In the genomic region with DNA sequence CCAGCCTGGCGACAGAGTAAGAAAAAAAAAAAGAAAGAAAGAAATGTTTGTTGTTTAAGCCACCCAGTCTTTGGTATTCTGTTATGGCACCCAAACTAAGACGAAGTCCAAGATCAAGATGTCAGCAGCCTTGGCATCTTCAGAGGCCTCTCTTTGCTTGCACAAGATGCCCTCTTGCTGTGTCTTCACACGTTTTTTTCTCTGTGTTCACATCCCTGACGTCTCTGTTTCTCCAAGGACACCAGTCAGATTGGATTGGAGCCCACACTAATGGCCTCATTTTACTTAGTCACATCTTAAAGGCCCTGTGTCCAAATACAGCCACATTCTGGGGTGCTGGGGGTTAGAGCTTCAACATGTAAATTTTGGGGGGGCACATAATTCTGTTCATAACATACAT, we compare ENCODE assay signal across 16 cellular contexts.
"Had no signal": no experiment of that assay in that cellular context is flagged by ENCODE, and none has a peak within 500 bp of the region (broad histone marks: within the 10 kb centered on the region; RNA-seq: fewer than 3 reads in every experiment).

No MANE protein-coding gene starts in this region.

- DNase-seq: activated naive CD4-positive, alpha-beta T cell treated with anti-CD3 and anti-CD28 coated beads for 36 hours; activated naive CD8-positive, alpha-beta T cell treated with anti-CD3 and anti-CD28 coated beads, Interleukin-2, amount 50 U/mL, for 24 hours; mammary epithelial cell; mucosa of descending colon; naive thymus-derived CD8-positive, alpha-beta T cell; small intestine; stimulated activated CD4-positive, alpha-beta T cell treated with anti-CD3 and anti-CD28 coated beads, Interleukin-4, amount 100 ng/mL, for 24 hours; stimulated activated naive CD4-positive, alpha-beta T cell had no signal

- H3K4me3 ChIP-seq: coronary artery, gastroesophageal sphincter, mucosa of descending colon, right atrium auricular region, tibial nerve, vagina had no signal

- H3K4me1 ChIP-seq: gastroesophageal sphincter, right atrium auricular region, tibial nerve had no signal

- H3K4me1 Mint-ChIP-seq: activated naive CD8-positive, alpha-beta T cell treated with anti-CD3 and anti-CD28 coated beads, Interleukin-2, amount 50 U/mL, for 24 hours; naive thymus-derived CD8-positive, alpha-beta T cell had no signal

- H3K27me3 ChIP-seq: gastroesophageal sphincter, right atrium auricular region, tibial nerve, vagina had no signal

- H3K36me3 ChIP-seq: gastroesophageal sphincter, right atrium auricular region, tibial nerve had no signal

- H3K4me3 Mint-ChIP-seq: activated naive CD4-positive, alpha-beta T cell treated with anti-CD3 and anti-CD28 coated beads for 36 hours; activated naive CD8-positive, alpha-beta T cell treated with anti-CD3 and anti-CD28 coated beads, Interleukin-2, amount 50 U/mL, for 24 hours; naive thymus-derived CD8-positive, alpha-beta T cell had no signal

- H3K27me3 Mint-ChIP-seq: activated naive CD8-positive, alpha-beta T cell treated with anti-CD3 and anti-CD28 coated beads, Interleukin-2, amount 50 U/mL, for 24 hours had no signal

- H3K27ac ChIP-seq: coronary artery, gastroesophageal sphincter, right atrium auricular region, tibial nerve had no signal

- H3K9me3 ChIP-seq: vagina had no signal

- H3K27ac Mint-ChIP-seq: activated naive CD4-positive, alpha-beta T cell treated with anti-CD3 and anti-CD28 coated beads for 36 hours; activated naive CD8-positive, alpha-beta T cell treated with anti-CD3 and anti-CD28 coated beads, Interleukin-2, amount 50 U/mL, for 24 hours; activated T-helper 2 cell treated with anti-CD3 and anti-CD28 coated beads, Interferon-gamma antibody, Interleukin-2, Interleukin-4, amounts not matched to agents 10 μg/mL and 5 μg/mL and 100 μg/mL, durations not matched to agents 14 hours and 24 hours and 36 hours; naive thymus-derived CD8-positive, alpha-beta T cell had no signal

- ATAC-seq: activated CD4-positive, CD25-positive, alpha-beta regulatory T cell treated with anti-CD3 and anti-CD28 coated beads, Interleukin-2, amount 50 U/mL, for 24 hours; activated naive CD8-positive, alpha-beta T cell treated with anti-CD3 and anti-CD28 coated beads, Interleukin-2, amount 50 U/mL, for 24 hours; esophagus mucosa; gastroesophageal sphincter; mucosa of descending colon; naive thymus-derived CD8-positive, alpha-beta T cell had no signal
